27 cellular contexts compared by ENCODE assay signal in the genomic region with DNA sequence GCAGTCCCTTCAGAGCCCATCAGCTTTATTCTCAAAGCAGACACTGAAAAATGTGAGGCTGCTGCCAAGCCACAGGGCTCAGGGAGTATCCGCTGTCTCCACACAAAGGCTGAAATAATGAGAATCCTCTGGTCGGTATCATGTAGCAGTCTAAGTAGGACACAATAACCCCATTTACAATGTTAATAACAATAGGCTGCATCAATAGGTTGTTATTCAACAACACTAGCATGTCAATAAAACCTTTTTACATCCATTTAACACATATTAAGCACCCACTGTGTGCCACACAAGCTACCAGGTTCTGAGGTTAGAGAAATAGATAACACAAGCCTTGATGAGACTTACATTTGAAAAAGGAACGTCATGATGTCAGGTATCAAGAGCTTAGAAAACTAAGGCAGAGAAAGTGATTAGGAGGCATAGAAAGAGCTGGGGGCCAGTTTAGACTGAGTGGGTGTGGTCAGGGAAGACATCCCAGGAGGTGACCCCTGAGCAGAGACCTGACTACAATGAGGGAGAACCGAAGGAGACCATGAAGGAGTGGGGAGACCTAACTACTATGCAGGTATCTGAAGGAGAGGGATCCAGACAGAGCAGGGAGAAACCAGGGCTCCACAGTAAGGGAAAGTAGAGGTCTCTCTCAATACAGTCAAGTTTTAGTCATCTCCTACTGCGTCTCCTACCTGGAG.
A peak's percentile ranks its signal among the peaks of the same experiment; 100 is the strongest.
DNase-seq lines count a peak whose midpoint lies in the region; ATAC-seq, FAIRE-seq and TF ChIP-seq lines count a peak whose summit lies in the region.
"Had no signal": no experiment of that assay in that cellular context is flagged by ENCODE, and none has a peak within 500 bp of the region (broad histone marks: within the 10 kb centered on the region; RNA-seq: fewer than 3 reads in every experiment).

No MANE protein-coding gene starts in this region.

- H3K79me2 ChIP-seq in H1 (ENCODE audit: control insufficient read depth in 1 of 2, insufficient read depth in 2 of 2, low read length in 2 of 2): no peaks in the 10 kb centered on the region

- no peaks in the 10 kb centered on the region; the same call in none of the 2 replicates for H3K23me2 ChIP-seq in H1 (ENCODE audit: low read depth, low read length)

- no peaks in the 10 kb centered on the region for H3K9me3 ChIP-seq in H1 (ENCODE audit: insufficient read depth in 2 of 2, low read depth in 1 of 2, low read length in 1 of 2)
- H3K9me3 ChIP-seq: gastroesophageal sphincter had no signal

- peak; percentile 68 for DNase-seq in NCI-H748 (lab: John Stamatoyannopoulos, UW; ENCODE audit: unreplicated experiment)
- DNase-seq in NCI-H748 treated with DMSO at 0.1 percent for 48 hours (lab: John Stamatoyannopoulos, UW): no peak
- peak; percentile 50 to 58 for DNase-seq in H1 (ENCODE audit: low read depth in 1 of 2, low spot score in 2 of 2)
- peak; percentile 48 for DNase-seq in iPS-NIHi7 (ENCODE audit: extremely low spot score)
- no peak for DNase-seq in coronary artery (ENCODE audit: low spot score)
- no peak for DNase-seq in posterior cingulate gyrus
- DNase-seq in pons (ENCODE audit: low spot score): no peak
- DNase-seq in activated naive CD8-positive, alpha-beta T cell treated with anti-CD3 and anti-CD28 coated beads, Interleukin-2, amount 50 U/mL, for 24 hours: no peak
- DNase-seq: activated T-cell treated with anti-CD3 and anti-CD28 coated beads, Interleukin-2, amount 50 U/mL, for 1 hour; CD8-positive, alpha-beta memory T cell; GDM1; GOT3; hippocampal formation; Kasumi-1; mammary epithelial cell; NCI-H187 treated with DMSO at 0.1 percent for 48 hours; NCI-H510A; nucleus accumbens; small intestine; stimulated activated CD4-positive, alpha-beta T cell treated with anti-CD3 and anti-CD28 coated beads, Interleukin-1b, Interleukin-23, amount 100 ng/mL, for 48 hours; trophoblast cell had no signal

- no peaks in the 10 kb centered on the region for H3K36me3 Mint-ChIP-seq in activated naive CD8-positive, alpha-beta T cell treated with anti-CD3 and anti-CD28 coated beads, Interleukin-2, amount 50 U/mL, for 24 hours (ENCODE audit: low read depth)
- H3K36me3 Mint-ChIP-seq: CD8-positive, alpha-beta memory T cell had no signal

- no peak overlapping the region; the same call in 1 of the 2 replicates for H3K18ac ChIP-seq in H1 (ENCODE audit: extremely low read depth, low read length)

- no peak overlapping the region for H3K27ac Mint-ChIP-seq in activated naive CD8-positive, alpha-beta T cell treated with anti-CD3 and anti-CD28 coated beads, Interleukin-2, amount 50 U/mL, for 24 hours
- H3K27ac Mint-ChIP-seq: B cell; CD8-positive, alpha-beta memory T cell; T-helper 1 cell treated with Interleukin-12 subunit alpha and Interleukin-12 subunit beta and Interleukin-4 antibody, amounts not matched to agents 30 μg/mL and 1 μg/mL, for 36 hours had no signal

- intact Hi-C loops in posterior cingulate gyrus (cut with DNase I): no loop called here

- no peak overlapping the region for H4K91ac ChIP-seq in H1 (replicated peaks; ENCODE audit: insufficient read length, low read length)

- no peaks in the 10 kb centered on the region for H4K20me1 ChIP-seq in H1 (replicated peaks in 1 of 2; ENCODE audit: control insufficient read depth in 1 of 2, insufficient read depth in 2 of 2, low read length in 2 of 2)

- peak in 1 of 2 experiments; percentile 64; a peak in 1 of 3 replicates for TF ChIP-seq EP300 in H1 (IDR thresholded peaks at IDR 0.05; ENCODE audit: borderline replicate concordance in 1 of 2, low read depth in 2 of 2, low read length in 2 of 2)

- H3K56ac ChIP-seq in H1 (replicated peaks; ENCODE audit: insufficient read length, low read depth, low read length): no peak overlapping the region

- H3K4me3 ChIP-seq in H1 (ENCODE audit: extremely low read depth in 1 of 4, insufficient read depth in 2 of 4, low read depth in 3 of 4, low read length in 4 of 4): peak overlapping the region in 3 of 4 experiments; percentile 6 to 25 (median 11); a peak in 3 of 8 replicates
- H3K4me3 ChIP-seq in coronary artery: no peak overlapping the region
- H3K4me3 ChIP-seq: gastroesophageal sphincter, SK-N-MC had no signal

- H3K27ac ChIP-seq in H1 (ENCODE audit: low read depth, low read length) (no peak overlapping the region), coronary artery (no peak overlapping the region)
- H3K27ac ChIP-seq: gastroesophageal sphincter, SK-N-MC had no signal

- no peak for TF ChIP-seq RAD21 in H1 (IDR thresholded peaks at IDR 0.05 in 1 of 2, conservative IDR thresholded peaks at IDR 0.05 in 1 of 2; ENCODE audit: low read depth in 2 of 2, low read length in 2 of 2)

- peaks cover 17% of the 10 kb centered on the region for H3K4me1 Mint-ChIP-seq in activated naive CD8-positive, alpha-beta T cell treated with anti-CD3 and anti-CD28 coated beads, Interleukin-2, amount 50 U/mL, for 24 hours

- H3K36me3 ChIP-seq in H1 (ENCODE audit: control insufficient read depth in 2 of 4, insufficient read depth in 4 of 4, low read length in 3 of 4): no peaks in the 10 kb centered on the region
- H3K36me3 ChIP-seq: gastroesophageal sphincter had no signal

- peaks cover 12% of the 10 kb centered on the region for H3K27me3 Mint-ChIP-seq in activated naive CD8-positive, alpha-beta T cell treated with anti-CD3 and anti-CD28 coated beads, Interleukin-2, amount 50 U/mL, for 24 hours

- TF ChIP-seq CTCF in H1 (IDR thresholded peaks at IDR 0.05; ENCODE audit: control extremely low read depth in 1 of 3, insufficient read depth in 1 of 3, low read depth in 1 of 3, low read length in 3 of 3) (no peak), coronary artery (IDR thresholded peaks at IDR 0.05) (no peak)

- no peak overlapping the region for H3K9ac ChIP-seq in H1 (replicated peaks in 1 of 4; ENCODE audit: extremely low read depth in 1 of 4, low read depth in 3 of 4, low read length in 3 of 4)

- H2BK5ac ChIP-seq in H1 (ENCODE audit: low read depth, low read length): no peak overlapping the region

- FAIRE-seq in H1 (lab: Jason Lieb, UNC): peak; percentile 79
- FAIRE-seq: colon, HTR-8/SVneo, small intestine had no signal

- no peak overlapping the region for H4K5ac ChIP-seq in H1 (ENCODE audit: insufficient read length, low read depth, low read length)

- H3K27me3 ChIP-seq in H1 (replicated peaks in 1 of 4; ENCODE audit: control insufficient read depth in 3 of 4, extremely low read depth in 1 of 4, insufficient read depth in 3 of 4, low read length in 3 of 4): peaks cover 0 to 4% (median under 1%) of the 10 kb centered on the region in 4 experiments; a peak in 1 of 7 replicates

- CTCF ChIA-PET in H1 (lab: Charles Lee; ENCODE audit: partially characterized antibody): interaction anchor here (0.5 to 1.6 kb wide), 2 partner anchors 95 to 113 kb away, joined by 3 to 4 read pairs; no protein-coding TSS in a partner anchor

- no peaks in the 10 kb centered on the region for H3K9me3 Mint-ChIP-seq in activated naive CD8-positive, alpha-beta T cell treated with anti-CD3 and anti-CD28 coated beads, Interleukin-2, amount 50 U/mL, for 24 hours
- H3K9me3 Mint-ChIP-seq: T-helper 1 cell treated with Interleukin-12 subunit alpha and Interleukin-12 subunit beta and Interleukin-4 antibody, amounts not matched to agents 30 μg/mL and 1 μg/mL, for 36 hours had no signal

- no peak overlapping the region for H3K4ac ChIP-seq in H1 (replicated peaks; ENCODE audit: insufficient read length, low read depth, low read length)

- H4K8ac ChIP-seq in H1 (ENCODE audit: extremely low read depth, insufficient read depth, low read length): no peak overlapping the region

- peaks cover 3 to 17% (median 15%) of the 10 kb centered on the region in 4 experiments; a peak in 5 of 7 replicates for H3K4me1 ChIP-seq in H1 (replicated peaks in 1 of 4; ENCODE audit: control insufficient read depth in 3 of 4, insufficient read depth in 4 of 4, low read length in 3 of 4)
- H3K4me1 ChIP-seq: gastroesophageal sphincter had no signal

- no peak overlapping the region for H3K23ac ChIP-seq in H1 (ENCODE audit: insufficient read length)

- H3K4me3 Mint-ChIP-seq in activated naive CD8-positive, alpha-beta T cell treated with anti-CD3 and anti-CD28 coated beads, Interleukin-2, amount 50 U/mL, for 24 hours: no peak overlapping the region
- H3K4me3 Mint-ChIP-seq: B cell; CD8-positive, alpha-beta memory T cell; T-helper 1 cell treated with Interleukin-12 subunit alpha and Interleukin-12 subunit beta and Interleukin-4 antibody, amounts not matched to agents 30 μg/mL and 1 μg/mL, for 36 hours had no signal

- no peak for ATAC-seq in activated naive CD8-positive, alpha-beta T cell treated with anti-CD3 and anti-CD28 coated beads, Interleukin-2, amount 50 U/mL, for 24 hours
- ATAC-seq: gastroesophageal sphincter had no signal

- no peaks in the 10 kb centered on the region for H3K79me1 ChIP-seq in H1 (ENCODE audit: low read depth, low read length)

- H3K14ac ChIP-seq in H1 (ENCODE audit: insufficient read length): no peak overlapping the region

- POLR2A ChIA-PET in H1 (lab: Charles Lee; ENCODE audit: partially characterized antibody): interaction anchor here (0.6 to 1.9 kb wide), 3 partner anchors 9 to 25 kb away, joined by 3 to 5 read pairs (median 4); no protein-coding TSS in a partner anchor

- H2BK15ac ChIP-seq in H1 (ENCODE audit: low read length): no peak overlapping the region

- no peak for TF ChIP-seq POLR2A in H1 (IDR thresholded peaks at IDR 0.05; ENCODE audit: control extremely low read depth in 1 of 2, low read depth in 2 of 2, low read length in 2 of 2)

- 13% methylated on average over 5 of the region's 5 CpGs; no CpG with 5 or more reads in 1 of the 2 experiments for WGBS in H1 (ENCODE audit: extremely low coverage in 1 of 2, insufficient coverage in 1 of 2, insufficient read length in 1 of 2, insufficient replicate concordance in 2 of 2, low coverage in 1 of 2, low lambda C conversion rate in 2 of 2, missing lambda C conversion rate in 1 of 2), 2 experiments

- H2BK20ac ChIP-seq in H1 (ENCODE audit: low read length): no peak overlapping the region

- H2AFZ ChIP-seq in H1 (ENCODE audit: low read length): no peak overlapping the region

- H3K4me2 ChIP-seq in H1 (ENCODE audit: insufficient read depth in 1 of 2, low read depth in 2 of 2, low read length in 2 of 2): peak overlapping the region; percentile 50 to 51

- H2AK5ac ChIP-seq in H1 (ENCODE audit: low read depth, low read length): 0 out of 2 replicates have a peak overlapping the region, but pooled peaks have one; percentile 14

- no peak overlapping the region for H2BK12ac ChIP-seq in H1 (ENCODE audit: low read depth, low read length)

- no peak overlapping the region for H2BK120ac ChIP-seq in H1 (replicated peaks; ENCODE audit: low read depth, low read length)

TF ChIP-seq in H1, 55 proteins besides CTCF, POLR2A, EP300 and RAD21 (continues in another document):
- TF ChIP-seq POU5F1 (IDR thresholded peaks at IDR 0.05; ENCODE audit: low read depth, low read length) (no peak), EZH2 (IDR thresholded peaks at IDR 0.05; ENCODE audit: low read depth, low read length, severe bottlenecking) (no peak)

Comparison
In these comparisons a context has a peak if more than half of its experiments do, and no peak if none do; other contexts are left out.
1. DNase-seq: peak in NCI-H748 (single experiment), H1 (2 of 2) and iPS-NIHi7 (single experiment); none in NCI-H748 treated with DMSO at 0.1 percent for 48 hours (single experiment), coronary artery (single experiment), posterior cingulate gyrus (0 of 10), pons (single experiment) and activated naive CD8-positive, alpha-beta T cell treated with anti-CD3 and anti-CD28 coated beads, Interleukin-2, amount 50 U/mL, for 24 hours (single experiment).